19 cellular contexts compared by ENCODE assay signal in the genomic region with DNA sequence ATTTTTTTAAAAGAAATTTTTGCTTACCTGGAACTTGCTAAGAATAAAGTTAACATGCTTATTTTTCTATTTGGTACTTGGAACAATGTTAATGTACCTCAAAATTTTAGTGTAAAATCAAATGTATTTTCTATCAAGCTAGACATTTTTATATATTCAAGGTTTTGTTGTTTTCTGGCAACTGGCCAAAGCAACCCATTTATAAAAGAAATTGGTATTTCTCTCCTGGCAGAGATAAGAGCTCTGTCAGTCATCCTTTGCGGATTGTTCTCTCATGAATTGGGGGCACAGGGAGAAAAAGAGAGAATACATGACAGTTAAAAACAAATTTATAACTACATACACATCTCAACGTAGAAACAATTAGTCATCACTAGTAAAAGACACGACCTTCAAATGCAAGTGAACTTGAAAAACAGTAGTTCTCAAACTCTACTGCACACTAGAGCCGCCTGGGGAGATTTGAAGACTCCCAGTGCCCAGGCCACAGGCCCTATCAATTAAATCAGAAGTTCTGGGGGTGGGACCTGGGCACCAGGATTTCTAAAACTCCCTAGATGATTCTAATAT.
A peak's percentile ranks its signal among the peaks of the same experiment; 100 is the strongest.
DNase-seq lines count a peak whose midpoint lies in the region; ATAC-seq and TF ChIP-seq lines count a peak whose summit lies in the region.
"Had no signal": no experiment of that assay in that cellular context is flagged by ENCODE, and none has a peak within 500 bp of the region (broad histone marks: within the 10 kb centered on the region; RNA-seq: fewer than 3 reads in every experiment).

No MANE protein-coding gene starts in this region.

- H3K9me3 Mint-ChIP-seq in activated naive CD8-positive, alpha-beta T cell treated with anti-CD3 and anti-CD28 coated beads, Interleukin-2, amount 50 U/mL, for 24 hours: peaks cover 4% of the 10 kb centered on the region
- no peaks in the 10 kb centered on the region for H3K9me3 Mint-ChIP-seq in activated naive CD8-positive, alpha-beta T cell treated with anti-CD3 and anti-CD28 coated beads for 36 hours
- H3K9me3 Mint-ChIP-seq in brain: peaks cover 0 to 16% (median 8%) of the 10 kb centered on the region in 5 experiments
- H3K9me3 Mint-ChIP-seq: HFFc6 had no signal

- H3K36me3 ChIP-seq in spleen: no peaks in the 10 kb centered on the region
- H3K36me3 ChIP-seq: MG63 had no signal

- no peaks in the 10 kb centered on the region for H3K36me3 Mint-ChIP-seq in activated naive CD8-positive, alpha-beta T cell treated with anti-CD3 and anti-CD28 coated beads, Interleukin-2, amount 50 U/mL, for 24 hours (ENCODE audit: low read depth)
- H3K36me3 Mint-ChIP-seq in activated naive CD8-positive, alpha-beta T cell treated with anti-CD3 and anti-CD28 coated beads for 36 hours: peaks cover 14% of the 10 kb centered on the region
- peaks cover 31% of the 10 kb centered on the region for H3K36me3 Mint-ChIP-seq in brain
- H3K36me3 Mint-ChIP-seq: CD14-positive monocyte had no signal

- no peak overlapping the region for H3K27ac Mint-ChIP-seq in activated naive CD8-positive, alpha-beta T cell treated with anti-CD3 and anti-CD28 coated beads, Interleukin-2, amount 50 U/mL, for 24 hours
- no peak overlapping the region for H3K27ac Mint-ChIP-seq in activated naive CD8-positive, alpha-beta T cell treated with anti-CD3 and anti-CD28 coated beads for 36 hours
- peak overlapping the region in 3 of 5 experiments; percentile 6 to 61 (median 11) for H3K27ac Mint-ChIP-seq in brain
- H3K27ac Mint-ChIP-seq: CD14-positive monocyte, HFFc6 had no signal

- TF ChIP-seq CTCF in brain (conservative IDR thresholded peaks at IDR 0.05) (no peak), spleen (IDR thresholded peaks at IDR 0.05 in 8 of 11, conservative IDR thresholded peaks at IDR 0.05 in 3 of 11) (no peak)

- H3K27me3 ChIP-seq in spleen (replicated peaks in 1 of 7): no peaks in the 10 kb centered on the region
- H3K27me3 ChIP-seq: MG63 had no signal

- DNase-seq in DMS53 (lab: John Stamatoyannopoulos, UW) (peak; percentile 23), DMS53 treated with DMSO at 0.1 percent for 48 hours (lab: John Stamatoyannopoulos, UW; ENCODE audit: unreplicated experiment) (no peak), pulmonary artery endothelial cell (ENCODE audit: low read depth, low spot score) (peak; percentile 24), spleen (no peak)
- DNase-seq in activated naive CD8-positive, alpha-beta T cell treated with anti-CD3 and anti-CD28 coated beads, Interleukin-2, amount 50 U/mL, for 24 hours: no peak
- DNase-seq in activated naive CD8-positive, alpha-beta T cell treated with anti-CD3 and anti-CD28 coated beads for 36 hours: no peak
- no peak for DNase-seq in stimulated activated CD8-positive, alpha-beta memory T cell treated with anti-CD3 and anti-CD28 coated beads, Interleukin-4, amount 100 ng/mL, for 48 hours
- DNase-seq: 8988T, Caco-2, DND-41, GDM1, HFFc6, MG63, NCI-H1417 treated with DMSO at 0.1 percent for 48 hours, NCI-H2081, SIG-M5 had no signal

- H3K9me3 ChIP-seq in spleen: no peaks in the 10 kb centered on the region
- H3K9me3 ChIP-seq: Caco-2, MG63 had no signal

- no peak for TF ChIP-seq POLR2A in spleen (IDR thresholded peaks at IDR 0.05)

- peak; percentile 29 for ATAC-seq in activated naive CD8-positive, alpha-beta T cell treated with anti-CD3 and anti-CD28 coated beads, Interleukin-2, amount 50 U/mL, for 24 hours

- peaks cover 30% of the 10 kb centered on the region for H3K4me1 Mint-ChIP-seq in activated naive CD8-positive, alpha-beta T cell treated with anti-CD3 and anti-CD28 coated beads, Interleukin-2, amount 50 U/mL, for 24 hours
- peaks cover 29% of the 10 kb centered on the region for H3K4me1 Mint-ChIP-seq in activated naive CD8-positive, alpha-beta T cell treated with anti-CD3 and anti-CD28 coated beads for 36 hours
- H3K4me1 Mint-ChIP-seq in brain: peaks cover 37% of the 10 kb centered on the region
- H3K4me1 Mint-ChIP-seq: CD14-positive monocyte had no signal

- H3K4me1 ChIP-seq in spleen: peaks cover 0 to 18% (median 5%) of the 10 kb centered on the region in 6 donors

- H3K4me3 ChIP-seq in spleen: no peak overlapping the region
- H3K4me3 ChIP-seq: MG63 had no signal

- no peak overlapping the region for H3K4me3 Mint-ChIP-seq in activated naive CD8-positive, alpha-beta T cell treated with anti-CD3 and anti-CD28 coated beads, Interleukin-2, amount 50 U/mL, for 24 hours
- H3K4me3 Mint-ChIP-seq in activated naive CD8-positive, alpha-beta T cell treated with anti-CD3 and anti-CD28 coated beads for 36 hours: no peak overlapping the region
- H3K4me3 Mint-ChIP-seq in brain: peak overlapping the region in 1 of 5 experiments; percentile 34
- H3K4me3 Mint-ChIP-seq: CD14-positive monocyte, HFFc6 had no signal

- peaks cover 7% of the 10 kb centered on the region for H3K27me3 Mint-ChIP-seq in activated naive CD8-positive, alpha-beta T cell treated with anti-CD3 and anti-CD28 coated beads, Interleukin-2, amount 50 U/mL, for 24 hours
- H3K27me3 Mint-ChIP-seq in activated naive CD8-positive, alpha-beta T cell treated with anti-CD3 and anti-CD28 coated beads for 36 hours: no peaks in the 10 kb centered on the region
- peaks cover 5% of the 10 kb centered on the region for H3K27me3 Mint-ChIP-seq in brain

- no peak overlapping the region for H3K27ac ChIP-seq in spleen
- H3K27ac ChIP-seq: KMS-11 had no signal

- WGBS in spleen, 5 donors: 42 to 62% (median 52%) methylated on average over 4 of the region's 4 CpGs

- intact Hi-C loops in spleen (cut with DNase I; ENCODE audit: low total_unique reads): no loop called here

Comparison
In these comparisons a context has a peak if more than half of its experiments do, and no peak if none do; other contexts are left out.
1. DNase-seq: peak in DMS53 (single experiment) and pulmonary artery endothelial cell (single experiment); none in DMS53 treated with DMSO at 0.1 percent for 48 hours (single experiment), activated naive CD8-positive, alpha-beta T cell treated with anti-CD3 and anti-CD28 coated beads, Interleukin-2, amount 50 U/mL, for 24 hours (single experiment), activated naive CD8-positive, alpha-beta T cell treated with anti-CD3 and anti-CD28 coated beads for 36 hours (single experiment), spleen (single experiment) and stimulated activated CD8-positive, alpha-beta memory T cell treated with anti-CD3 and anti-CD28 coated beads, Interleukin-4, amount 100 ng/mL, for 48 hours (single experiment).
2. H3K27ac Mint-ChIP-seq: peak in brain (3 of 5); none in activated naive CD8-positive, alpha-beta T cell treated with anti-CD3 and anti-CD28 coated beads, Interleukin-2, amount 50 U/mL, for 24 hours (single experiment) and activated naive CD8-positive, alpha-beta T cell treated with anti-CD3 and anti-CD28 coated beads for 36 hours (single experiment).